8 cellular contexts compared by ENCODE assay signal in genomic region chr5:132064738-132065331, GRCh38. TPM values are rescaled to one million over a fixed set of nuclear protein-coding genes. Genes with fewer than 3 reads are reported as not detected.
DNase-seq lines count a peak whose midpoint lies in the region; ATAC-seq and TF ChIP-seq lines count a peak whose summit lies in the region.

No MANE protein-coding gene starts in this region.

- H3K4me2 ChIP-seq in neural progenitor cell, result no peak overlapping the region

- H3K4me3 Mint-ChIP-seq in neural progenitor cell, result no peak overlapping the region

- no peaks in the 10 kb centered on the region for H3K4me1 Mint-ChIP-seq in neural progenitor cell

- no peaks in the 10 kb centered on the region for H3K9me3 ChIP-seq in neural progenitor cell (ENCODE audit: low read depth)

- H3K4me1 ChIP-seq in neural progenitor cell, result no peaks in the 10 kb centered on the region

- peak; percentile 65 for ATAC-seq in GM19452 (IDR thresholded peaks at IDR 0.05; ENCODE audit: unreplicated experiment)

- no peak overlapping the region for H3K27ac Mint-ChIP-seq in neural progenitor cell

- H3K79me2 ChIP-seq in neural progenitor cell (ENCODE audit: low read depth), result no peaks in the 10 kb centered on the region

- peak overlapping the region; percentile 36 for H2AFZ ChIP-seq in neural progenitor cell (replicated peaks)

- H4K20me1 ChIP-seq in neural progenitor cell (ENCODE audit: low read depth), result no peaks in the 10 kb centered on the region

- no peaks in the 10 kb centered on the region for H3K36me3 Mint-ChIP-seq in neural progenitor cell

- DNase-seq in COR-L47 (lab: John Stamatoyannopoulos, UW) (peak; percentile 44), HS-5 (ENCODE audit: low read depth) (peak; percentile 61), RKO (ENCODE audit: low spot score) (peak; percentile 62), activated T-helper 1 cell treated with Interleukin-2 at 50 U/mL for 16 hours (ENCODE audit: low read depth) (peak; percentile 60), fibroblast of the aortic adventitia (ENCODE audit: low read depth) (peak; percentile 78), neural progenitor cell (ENCODE audit: low spot score) (peak; percentile 81), substantia nigra (lab: John Stamatoyannopoulos, UW) (peak in 39 of 49 donors; percentile 4 to 78 (median 44))

- no peaks in the 10 kb centered on the region for H3K27me3 ChIP-seq in neural progenitor cell

- H3K9ac ChIP-seq in neural progenitor cell, result no peak overlapping the region

- no peak overlapping the region for H3K27ac ChIP-seq in neural progenitor cell
- H3K27ac ChIP-seq in substantia nigra (ENCODE audit: low read depth, low read length, poor library complexity, severe bottlenecking), result no peak overlapping the region

- H3K4me3 ChIP-seq in fibroblast of the aortic adventitia (ENCODE audit: low read depth, low read length) (no peak overlapping the region), neural progenitor cell (no peak overlapping the region)

- no peaks in the 10 kb centered on the region for H3K9me3 Mint-ChIP-seq in neural progenitor cell

- TF ChIP-seq CTCF in fibroblast of the aortic adventitia (IDR thresholded peaks at IDR 0.05; ENCODE audit: insufficient read depth, low read length), result peak; percentile 98
- peak; percentile 86 for TF ChIP-seq CTCF in neural progenitor cell (IDR thresholded peaks at IDR 0.05)

- no peaks in the 10 kb centered on the region for H3F3A ChIP-seq in neural progenitor cell (ENCODE audit: low read depth)

- H3K36me3 ChIP-seq in neural progenitor cell, result no peaks in the 10 kb centered on the region

- H3K27me3 Mint-ChIP-seq in neural progenitor cell (ENCODE audit: insufficient read depth, low read depth), result peaks cover 6% of the 10 kb centered on the region

RNA-seq across cellular contexts. Expression of gene IL3, which starts 4.4 kb away (rescaled TPM):
- not detected in 2 replicates for total RNA-seq in fibroblast of the aortic adventitia (ENCODE audit: low replicate concordance)
- not detected in 2 replicates for total RNA-seq in neural progenitor cell (ENCODE audit: low replicate concordance)

RNA-seq across cellular contexts. Expression of gene CSF2, which starts 8.8 kb away (rescaled TPM):
- not detected in 2 replicates for total RNA-seq in fibroblast of the aortic adventitia (ENCODE audit: low replicate concordance)
- total RNA-seq in neural progenitor cell (ENCODE audit: low replicate concordance), result not detected in 2 replicates

RNA-seq across cellular contexts. Expression of gene ACSL6, which starts 53.4 kb away (rescaled TPM):
- not detected in 2 replicates for total RNA-seq in fibroblast of the aortic adventitia (ENCODE audit: low replicate concordance)
- not detected in 2 replicates for total RNA-seq in neural progenitor cell (ENCODE audit: low replicate concordance)
